In genomic region chr12:113751513-113751912, GRCh38 we compare ENCODE assay signal across 39 cellular contexts.
"Had no signal": no experiment of that assay in that cellular context is flagged by ENCODE, and none has a peak within 500 bp of the region (broad histone marks: within the 10 kb centered on the region; RNA-seq: fewer than 3 reads in every experiment).

No MANE protein-coding gene starts in this region.

- H3K4me1 Mint-ChIP-seq: activated naive CD4-positive, alpha-beta T cell treated with anti-CD3 and anti-CD28 coated beads, Interleukin-2, amount 10 ng/mL, durations not matched to agents 7 days and 5 days; activated naive CD4-positive, alpha-beta T cell treated with anti-CD3 and anti-CD28 coated beads, Interleukin-2, amount 50 U/mL, for 24 hours; activated naive CD8-positive, alpha-beta T cell treated with anti-CD3 and anti-CD28 coated beads for 36 hours; activated naive CD8-positive, alpha-beta T cell treated with anti-CD3 and anti-CD28 coated beads, Interleukin-2, amount 10 ng/mL, durations not matched to agents 7 days and 5 days; activated naive CD8-positive, alpha-beta T cell treated with anti-CD3 and anti-CD28 coated beads, Interleukin-2, amount 50 U/mL, for 24 hours; activated T-helper 17 cell treated with anti-CD3 and anti-CD28 coated beads, Interleukin-2, amount 50 U/mL, for 72 hours; brain; central memory CD8-positive, alpha-beta T cell had no signal

- H3K4me1 ChIP-seq: adrenal gland, ascending aorta, body of pancreas, breast epithelium had no signal

- H3K27me3 ChIP-seq: adrenal gland, ascending aorta, body of pancreas had no signal

- H3K4me3 ChIP-seq: adrenal gland, ascending aorta, body of pancreas, breast epithelium, cardiac muscle cell had no signal

- H3K36me3 ChIP-seq: adrenal gland, ascending aorta, brain microvascular endothelial cell, breast epithelium, cardiac muscle cell had no signal

- H3K27ac ChIP-seq: adrenal gland, ascending aorta, body of pancreas, brain microvascular endothelial cell, breast epithelium, cardiac muscle cell had no signal

- FAIRE-seq: astrocyte, bronchial epithelial cell had no signal

- H3K36me3 Mint-ChIP-seq: activated naive CD4-positive, alpha-beta T cell treated with anti-CD3 and anti-CD28 coated beads, Interleukin-2, amount 10 ng/mL, durations not matched to agents 7 days and 5 days; activated naive CD4-positive, alpha-beta T cell treated with anti-CD3 and anti-CD28 coated beads, Interleukin-2, amount 50 U/mL, for 24 hours; activated naive CD4-positive, alpha-beta T cell treated with anti-CD3 and anti-CD28 coated beads, Interleukin-2, amount 50 U/mL, for 72 hours; activated naive CD8-positive, alpha-beta T cell; activated naive CD8-positive, alpha-beta T cell treated with anti-CD3 and anti-CD28 coated beads for 36 hours; activated naive CD8-positive, alpha-beta T cell treated with anti-CD3 and anti-CD28 coated beads, Interleukin-2, amount 10 ng/mL, durations not matched to agents 7 days and 5 days; brain had no signal

- DNase-seq: activated effector memory CD4-positive, alpha-beta T cell treated with anti-CD3 and anti-CD28 coated beads, Interleukin-2, amount 50 U/mL, for 16 hours; activated effector memory CD4-positive, alpha-beta T cell treated with Interleukin-2 at 50 U/mL for 16 hours; activated gamma-delta T cell; activated gamma-delta T cell treated with Interleukin-2 at 50 U/mL for 16 hours; activated naive CD4-positive, alpha-beta T cell; activated naive CD4-positive, alpha-beta T cell treated with anti-CD3 and anti-CD28 coated beads for 36 hours; activated naive CD4-positive, alpha-beta T cell treated with anti-CD3 and anti-CD28 coated beads, Interleukin-2, amount 10 ng/mL, durations not matched to agents 7 days and 5 days; activated naive CD4-positive, alpha-beta T cell treated with anti-CD3 and anti-CD28 coated beads, Interleukin-2, amount 50 U/mL, for 16 hours; activated naive CD4-positive, alpha-beta T cell treated with Interleukin-2 at 50 U/mL for 16 hours; activated naive CD8-positive, alpha-beta T cell treated with anti-CD3 and anti-CD28 coated beads for 36 hours; activated naive CD8-positive, alpha-beta T cell treated with anti-CD3 and anti-CD28 coated beads, Interleukin-2, amount 10 ng/mL, durations not matched to agents 7 days and 5 days; activated naive CD8-positive, alpha-beta T cell treated with anti-CD3 and anti-CD28 coated beads, Interleukin-2, amount 50 U/mL, for 24 hours; activated T-cell treated with anti-CD3 and anti-CD28 coated beads, Interleukin-2, amount 50 U/mL, for 24 hours; activated T-cell treated with anti-CD3 and anti-CD28 coated beads, Interleukin-2, amount 50 U/mL, for 4 hours; activated T-cell treated with anti-CD3 and anti-CD28 coated beads, Interleukin-2, amount 50 U/mL, for 48 hours; activated T-cell treated with anti-CD3 and anti-CD28 coated beads, Interleukin-2, amount 50 U/mL, for 72 hours; adrenal gland; amniotic stem cell; amygdala; anterior cingulate cortex; aorta; body of pancreas; brain microvascular endothelial cell; caudate nucleus; central memory CD4-positive, alpha-beta T cell; cerebellar nuclear complex had no signal

- H3K9me3 ChIP-seq: adrenal gland, ascending aorta, body of pancreas had no signal

- H3K4me3 Mint-ChIP-seq: activated naive CD4-positive, alpha-beta T cell treated with anti-CD3 and anti-CD28 coated beads for 36 hours; activated naive CD4-positive, alpha-beta T cell treated with anti-CD3 and anti-CD28 coated beads, Interleukin-2, amount 10 ng/mL, durations not matched to agents 7 days and 5 days; activated naive CD4-positive, alpha-beta T cell treated with anti-CD3 and anti-CD28 coated beads, Interleukin-2, amount 50 U/mL, for 24 hours; activated naive CD8-positive, alpha-beta T cell; activated naive CD8-positive, alpha-beta T cell treated with anti-CD3 and anti-CD28 coated beads for 36 hours; activated naive CD8-positive, alpha-beta T cell treated with anti-CD3 and anti-CD28 coated beads, Interleukin-2, amount 10 ng/mL, durations not matched to agents 7 days and 5 days; activated naive CD8-positive, alpha-beta T cell treated with anti-CD3 and anti-CD28 coated beads, Interleukin-2, amount 50 U/mL, for 24 hours; activated T-cell treated with anti-CD3 and anti-CD28 coated beads, Interleukin-2, amount 50 U/mL, for 24 hours; activated T-cell treated with anti-CD3 and anti-CD28 coated beads, Interleukin-2, amount 50 U/mL, for 4 hours; activated T-cell treated with anti-CD3 and anti-CD28 coated beads, Interleukin-2, amount 50 U/mL, for 72 hours; activated T-helper 1 cell treated with anti-CD3 and anti-CD28 coated beads, Interleukin-12 subunit alpha, Interleukin-12 subunit beta, Interleukin-2, Interleukin-4 antibody, amounts not matched to agents 30 ng/mL and 10 ng/mL and 1 ng/mL, durations not matched to agents 14 hours and 24 hours and 36 hours; activated T-helper 17 cell treated with anti-CD3 and anti-CD28 coated beads, Interleukin-2, amount 50 U/mL, for 72 hours; brain; central memory CD8-positive, alpha-beta T cell had no signal

- H3K27ac Mint-ChIP-seq: activated naive CD4-positive, alpha-beta T cell treated with anti-CD3 and anti-CD28 coated beads for 36 hours; activated naive CD4-positive, alpha-beta T cell treated with anti-CD3 and anti-CD28 coated beads, Interleukin-2, amount 10 ng/mL, durations not matched to agents 7 days and 5 days; activated naive CD4-positive, alpha-beta T cell treated with anti-CD3 and anti-CD28 coated beads, Interleukin-2, amount 50 U/mL, for 72 hours; activated naive CD8-positive, alpha-beta T cell; activated naive CD8-positive, alpha-beta T cell treated with anti-CD3 and anti-CD28 coated beads for 36 hours; activated naive CD8-positive, alpha-beta T cell treated with anti-CD3 and anti-CD28 coated beads, Interleukin-2, amount 10 ng/mL, durations not matched to agents 7 days and 5 days; activated naive CD8-positive, alpha-beta T cell treated with anti-CD3 and anti-CD28 coated beads, Interleukin-2, amount 50 U/mL, for 24 hours; activated T-cell treated with anti-CD3 and anti-CD28 coated beads, Interleukin-2, amount 50 U/mL, for 24 hours; activated T-cell treated with anti-CD3 and anti-CD28 coated beads, Interleukin-2, amount 50 U/mL, for 72 hours; activated T-helper 1 cell treated with anti-CD3 and anti-CD28 coated beads, Interleukin-12 subunit alpha, Interleukin-12 subunit beta, Interleukin-2, Interleukin-4 antibody, amounts not matched to agents 30 ng/mL and 10 ng/mL and 1 ng/mL, durations not matched to agents 14 hours and 24 hours and 36 hours; activated T-helper 17 cell treated with anti-CD3 and anti-CD28 coated beads, Interleukin-2, amount 50 U/mL, for 72 hours; activated T-helper 2 cell treated with anti-CD3 and anti-CD28 coated beads, Interferon-gamma antibody, Interleukin-2, Interleukin-4, amounts not matched to agents 10 μg/mL and 5 μg/mL and 100 μg/mL, durations not matched to agents 14 hours and 24 hours and 36 hours; brain had no signal

- ATAC-seq: activated naive CD4-positive, alpha-beta T cell treated with anti-CD3 and anti-CD28 coated beads, Interleukin-2, amount 50 U/mL, for 72 hours; activated naive CD8-positive, alpha-beta T cell treated with anti-CD3 and anti-CD28 coated beads, Interleukin-2, amount 50 U/mL, for 24 hours; activated T-cell treated with anti-CD3 and anti-CD28 coated beads, Interleukin-2, amount 50 U/mL, for 4 hours; activated T-cell treated with anti-CD3 and anti-CD28 coated beads, Interleukin-2, amount 50 U/mL, for 72 hours; activated T-helper 17 cell treated with anti-CD3 and anti-CD28 coated beads, Interleukin-2, amount 50 U/mL, for 72 hours; body of pancreas had no signal

- H3K9me3 Mint-ChIP-seq: activated naive CD4-positive, alpha-beta T cell treated with anti-CD3 and anti-CD28 coated beads for 36 hours; activated naive CD4-positive, alpha-beta T cell treated with anti-CD3 and anti-CD28 coated beads, Interleukin-2, amount 50 U/mL, for 24 hours; activated naive CD4-positive, alpha-beta T cell treated with anti-CD3 and anti-CD28 coated beads, Interleukin-2, amount 50 U/mL, for 72 hours; activated naive CD8-positive, alpha-beta T cell treated with anti-CD3 and anti-CD28 coated beads for 36 hours; activated naive CD8-positive, alpha-beta T cell treated with anti-CD3 and anti-CD28 coated beads, Interleukin-2, amount 10 ng/mL, durations not matched to agents 7 days and 5 days; activated naive CD8-positive, alpha-beta T cell treated with anti-CD3 and anti-CD28 coated beads, Interleukin-2, amount 50 U/mL, for 24 hours; activated T-cell treated with anti-CD3 and anti-CD28 coated beads, Interleukin-2, amount 50 U/mL, for 24 hours; activated T-cell treated with anti-CD3 and anti-CD28 coated beads, Interleukin-2, amount 50 U/mL, for 4 hours; activated T-cell treated with anti-CD3 and anti-CD28 coated beads, Interleukin-2, amount 50 U/mL, for 72 hours; activated T-helper 1 cell treated with anti-CD3 and anti-CD28 coated beads, Interleukin-12 subunit alpha, Interleukin-12 subunit beta, Interleukin-2, Interleukin-4 antibody, amounts not matched to agents 30 ng/mL and 10 ng/mL and 1 ng/mL, durations not matched to agents 14 hours and 24 hours and 36 hours; activated T-helper 17 cell treated with anti-CD3 and anti-CD28 coated beads, Interleukin-2, amount 50 U/mL, for 72 hours; activated T-helper 2 cell treated with anti-CD3 and anti-CD28 coated beads, Interferon-gamma antibody, Interleukin-2, Interleukin-4, amounts not matched to agents 10 μg/mL and 5 μg/mL and 100 μg/mL, durations not matched to agents 14 hours and 24 hours and 36 hours; central memory CD8-positive, alpha-beta T cell had no signal
